Comparison of ENCODE assay signal across 10 cellular contexts in the genomic region with DNA sequence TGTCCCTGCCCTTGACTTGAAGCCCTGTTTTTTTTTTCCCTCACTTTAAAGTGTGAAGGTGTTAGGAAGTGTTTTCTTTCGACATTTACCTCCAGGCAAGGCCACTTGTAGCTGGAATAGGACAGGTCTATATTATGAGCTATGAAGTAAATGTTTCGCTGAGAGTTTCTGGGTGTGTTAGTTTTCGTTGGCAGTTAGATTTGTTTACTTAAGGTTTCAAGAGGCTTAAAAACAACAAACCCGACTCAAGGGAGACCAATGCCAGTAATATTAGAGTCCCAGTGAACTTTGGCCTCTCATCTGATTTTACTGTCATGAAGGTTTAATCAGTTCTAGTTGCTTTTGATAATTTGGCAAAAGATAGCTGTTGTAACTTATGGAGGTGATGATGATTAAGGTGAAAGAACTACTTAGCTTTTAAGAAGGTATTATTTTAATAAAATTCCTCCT. TPM values are rescaled to one million over a fixed set of nuclear protein-coding genes. Genes with fewer than 3 reads are reported as not detected.
DNase-seq lines count a peak whose midpoint lies in the region; ATAC-seq and TF ChIP-seq lines count a peak whose summit lies in the region.
"Had no signal": no experiment of that assay in that cellular context is flagged by ENCODE, and none has a peak within 500 bp of the region (broad histone marks: within the 10 kb centered on the region; RNA-seq: fewer than 3 reads in every experiment).

No MANE protein-coding gene starts in this region.

- no peak overlapping the region for H3K4me3 ChIP-seq in choroid plexus epithelial cell (ENCODE audit: low read depth, low read length)
- H3K4me3 ChIP-seq: K562 had no signal

- DNase-seq in DMS53 treated with DMSO at 0.1 percent for 48 hours (lab: John Stamatoyannopoulos, UW; ENCODE audit: unreplicated experiment), result peak; percentile 93
- DNase-seq in NCI-H2196 treated with DMSO at 0.1 percent for 48 hours (lab: John Stamatoyannopoulos, UW; ENCODE audit: unreplicated experiment), result peak; percentile 37
- peak; percentile 69 for DNase-seq in choroid plexus epithelial cell (ENCODE audit: low read depth)
- DNase-seq in lung microvascular endothelial cell (ENCODE audit: low read depth in 2 of 2), result peak; percentile 12 to 18
- no peak for DNase-seq in posterior cingulate gyrus
- DNase-seq: left cardiac atrium had no signal

- TF ChIP-seq CTCF in choroid plexus epithelial cell (conservative IDR thresholded peaks at IDR 0.05; ENCODE audit: low read depth, low read length), result no peak

- ATAC-seq in GM18502 (IDR thresholded peaks at IDR 0.05; ENCODE audit: poor library complexity, unreplicated experiment) (no peak), GM19035 (IDR thresholded peaks at IDR 0.05; ENCODE audit: unreplicated experiment) (no peak), HG03565 (IDR thresholded peaks at IDR 0.05; ENCODE audit: unreplicated experiment) (no peak)
- ATAC-seq: K562 had no signal

- intact Hi-C loops in posterior cingulate gyrus (cut with DNase I), result no loop called here

RNA-seq across cellular contexts. Expression of gene OCLN, which starts 25.2 kb away (rescaled TPM):
- total RNA-seq in lung microvascular endothelial cell, result 1.3 and 2.8 TPM in 2 replicates

RNA-seq across cellular contexts. Expression of gene GTF2H2C, which starts 42.2 kb away (rescaled TPM):
- total RNA-seq in lung microvascular endothelial cell, result 16.5 and 18.5 TPM in 2 replicates

Comparison
In these comparisons a context has a peak if more than half of its experiments do, and no peak if none do; other contexts are left out.
1. DNase-seq: peak in DMS53 treated with DMSO at 0.1 percent for 48 hours (single experiment), NCI-H2196 treated with DMSO at 0.1 percent for 48 hours (single experiment), choroid plexus epithelial cell (single experiment) and lung microvascular endothelial cell (2 of 2); none in posterior cingulate gyrus (0 of 10).